In genomic region chr2:47433006-47433405, GRCh38 we compare ENCODE assay signal across 2 cellular contexts. TPM values are rescaled to one million over a fixed set of nuclear protein-coding genes. Genes with fewer than 3 reads are reported as not detected.
DNase-seq lines count a peak whose midpoint lies in the region; ATAC-seq, FAIRE-seq and TF ChIP-seq lines count a peak whose summit lies in the region.
"Not testable (repeated sequence)": the region's sequence is repeated elsewhere in the genome, so short reads cannot be mapped to it uniquely, and the experiment has no call there.

No MANE protein-coding gene starts in this region.

- TF ChIP-seq CTCF in K562 (IDR thresholded peaks at IDR 0.05 in 2 of 3, conservative IDR thresholded peaks at IDR 0.05 in 1 of 3; ENCODE audit: insufficient read depth in 2 of 3, low read depth in 1 of 3, low read length in 3 of 3): not testable (repeated sequence)

- not testable (repeated sequence) for H3K27me3 ChIP-seq in K562 (ENCODE audit: control insufficient read depth in 2 of 2, insufficient read depth in 2 of 2, low read length in 2 of 2)

- in situ Hi-C loops in K562 (cut with MboI): not testable (repeated sequence)

- not testable (repeated sequence) for H3K27ac ChIP-seq in K562 (ENCODE audit: extremely low read depth, low read depth, low read length)

- H3K4me2 ChIP-seq in K562 (ENCODE audit: insufficient read depth, low read length): not testable (repeated sequence)

- intact Hi-C loops in K562 (cut with micrococcal nuclease): not testable (repeated sequence)

- not testable (repeated sequence) for TF ChIP-seq POLR2A in K562 (conservative IDR thresholded peaks at IDR 0.05)

- H2AFZ ChIP-seq in K562 (ENCODE audit: low read depth, low read length): not testable (repeated sequence)

- H3K4me1 ChIP-seq in K562 (replicated peaks in 1 of 2; ENCODE audit: control insufficient read depth in 2 of 2, insufficient read depth in 2 of 2, low read length in 2 of 2): not testable (repeated sequence)

- TF ChIP-seq EP300 in K562 (IDR thresholded peaks at IDR 0.05; ENCODE audit: low read length): not testable (repeated sequence)

- POLR2A ChIA-PET in K562 (lab: Yijun Ruan, JAX): not testable (repeated sequence)

- peak; percentile 13 for DNase-seq in activated gamma-delta T cell (lab: John Stamatoyannopoulos, UW)
- not testable (repeated sequence) for DNase-seq in K562 (ENCODE audit: extremely low read depth in 1 of 4, low spot score in 3 of 4)

- H3K9me1 ChIP-seq in K562 (ENCODE audit: control insufficient read depth, insufficient read depth, low read length): not testable (repeated sequence)

- FAIRE-seq in K562 (lab: Jason Lieb, UNC): not testable (repeated sequence)

- CTCF ChIA-PET in K562 (lab: Yijun Ruan, JAX; ENCODE audit: low intra/inter-chr PET ratio): not testable (repeated sequence)

- H3K9me3 ChIP-seq in K562 (replicated peaks; ENCODE audit: control insufficient read depth, insufficient read depth, low read depth, low read length): not testable (repeated sequence)

- WGBS in K562 (ENCODE audit: insufficient coverage, low coverage, missing lambda C conversion rate): 80% methylated on average over 1 of the region's 32 CpGs

- not testable (repeated sequence) for ATAC-seq in K562

- BruUV-seq in K562 (replicated peaks; lab: Mats Ljungman, UMichigan): not testable (repeated sequence)

- not testable (repeated sequence) for H3K4me3 ChIP-seq in K562

- peaks cover 53% of the 10 kb centered on the region for H3K36me3 ChIP-seq in K562 (ENCODE audit: control insufficient read depth, insufficient read depth, low read length)

- TF ChIP-seq RAD21 in K562 (CRISPR knock-in tag; conservative IDR thresholded peaks at IDR 0.05 in 1 of 2, IDR thresholded peaks at IDR 0.05 in 1 of 2): not testable (repeated sequence)

- not testable (repeated sequence) for H4K20me1 ChIP-seq in K562 (replicated peaks; ENCODE audit: control insufficient read depth, insufficient read depth, low read length)

- not testable (repeated sequence) for H3K9ac ChIP-seq in K562 (ENCODE audit: insufficient read depth in 1 of 2, low read depth in 2 of 2, low read length in 2 of 2)

- H3K79me2 ChIP-seq in K562 (ENCODE audit: control insufficient read depth, insufficient read depth, low read length): not testable (repeated sequence)

TF ChIP-seq in K562, 482 proteins besides CTCF, POLR2A, EP300 and RAD21:
- TF ChIP-seq POLR2G (IDR thresholded peaks at IDR 0.05; ENCODE audit: low read depth, low read length): 0 out of 2 replicates have a peak, but pooled peaks have one; percentile 19

RNA-seq across cellular contexts. Expression of gene MSH2, which starts 30.1 kb away (rescaled TPM):
- 35.6 and 139 TPM in 2 replicates for total RNA-seq in K562 (2011; cell fraction: chromatin; rRNA removed; ENCODE audit: low replicate concordance)
- 19.0 and 21.7 TPM in 2 replicates for total RNA-seq in K562 (2011; cell fraction: nucleolus; rRNA removed)
- total RNA-seq in K562 (2011; cell fraction: nucleoplasm; rRNA removed): 21.8 and 27.2 TPM in 2 replicates
- total RNA-seq in K562 (2014; rRNA removed) (85.9 and 99.2 TPM in 2 replicates), K562 (2014; rRNA removed; fragmentation: Illumina TruSeq; extraction: Trizol) (139 and 161 TPM in 2 replicates), K562 (2015; rRNA removed; fragmentation: Illumina TruSeq; extraction: Trizol) (109 and 118 TPM in 2 replicates), K562 (2021) (95.1 and 113 TPM in 2 replicates)
- polyA plus RNA-seq in K562 (2011; rRNA removed) (85.0 and 133 TPM in 2 replicates), K562 (2014; fragmentation: Illumina TruSeq; extraction: Trizol) (113 and 125 TPM in 2 replicates), K562 (2014; fragmentation: Nextera tagmentation; extraction: Ambion mirVana) (10 to 100 TPM; 51.8 to 60.6 TPM), K562 (2014; rRNA removed) (93.2 and 93.3 TPM in 2 replicates)
- 21.8 and 46.2 TPM in 2 replicates for polyA plus RNA-seq in K562 (2011; cell fraction: cytosol; rRNA removed)
- polyA plus RNA-seq in K562 (2011; cell fraction: nucleus; rRNA removed): 27.0 and 36.1 TPM in 2 replicates
- 63.4 and 77.6 TPM in 2 replicates for polyA plus RNA-seq in K562 (2012)
- polyA minus RNA-seq in K562 (2011; rRNA and poly(A)+ RNA removed): 137 and 148 TPM in 2 replicates
- 44.2 and 56.7 TPM in 2 replicates for polyA minus RNA-seq in K562 (2011; cell fraction: cytosol; rRNA and poly(A)+ RNA removed)
- 24.0 and 38.8 TPM in 2 replicates for polyA minus RNA-seq in K562 (2011; cell fraction: nucleus; rRNA and poly(A)+ RNA removed)
